1 cellular context compared by ENCODE assay signal in the genomic region with DNA sequence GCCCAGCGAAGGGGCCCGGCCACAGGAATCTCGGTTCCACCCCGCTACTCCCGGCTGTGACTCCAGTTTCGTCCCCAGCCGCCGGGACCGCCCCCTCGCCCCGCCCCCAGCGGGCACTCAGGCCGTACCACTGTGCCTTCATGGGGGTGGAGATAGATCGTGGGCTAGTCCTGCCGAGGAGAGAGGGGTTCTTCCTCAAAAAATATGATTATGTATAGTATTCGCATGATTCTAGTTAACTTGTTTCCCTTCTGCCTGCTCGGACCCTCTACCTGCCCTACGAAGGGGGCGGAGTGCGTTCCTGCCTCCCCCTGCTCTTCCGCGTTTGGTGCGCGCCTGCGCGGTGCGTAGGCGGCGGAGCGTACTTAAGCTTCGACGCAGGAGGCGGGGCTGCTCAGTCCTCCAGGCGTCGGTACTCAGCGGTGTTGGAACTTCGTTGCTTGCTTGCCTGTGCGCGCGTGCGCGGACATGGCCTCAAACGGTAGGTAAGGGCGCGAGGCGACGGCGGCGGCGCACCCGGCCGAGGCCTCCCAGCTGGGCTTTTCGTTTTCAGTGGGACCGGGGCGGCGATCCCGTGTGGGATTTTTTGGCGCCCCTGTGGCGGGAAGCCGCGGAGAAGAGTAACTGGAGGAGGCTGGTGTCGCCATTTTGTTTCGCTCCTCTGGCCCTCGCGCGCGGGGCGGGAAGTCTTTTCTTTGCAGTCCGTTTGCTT.
A peak's percentile ranks its signal among the peaks of the same experiment; 100 is the strongest.
TF ChIP-seq lines count a peak whose summit lies in the region.

TSS of gene FUS (plus strand) at position 393 of the 712 bp plus-strand sequence. CDS start at position 469, 76 bp downstream.

TF ChIP-seq in K562, 482 proteins besides CTCF, POLR2A, EP300 and RAD21 (continued from another document):
- peak; percentile 87; the same call in 1 of the 2 replicates for TF ChIP-seq HNRNPL (IDR thresholded peaks at IDR 0.05; ENCODE audit: low read depth, low read length)
- TF ChIP-seq, protein P1, sequence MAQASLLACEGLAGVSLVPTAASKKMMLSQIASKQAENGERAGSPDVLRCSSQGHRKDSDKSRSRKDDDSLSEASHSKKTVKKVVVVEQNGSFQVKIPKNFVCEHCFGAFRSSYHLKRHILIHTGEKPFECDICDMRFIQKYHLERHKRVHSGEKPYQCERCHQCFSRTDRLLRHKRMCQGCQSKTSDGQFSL (CRISPR knock-in tag; IDR thresholded peaks at IDR 0.05) = peak; percentile 39; the same call in 1 of the 2 replicates
- TF ChIP-seq, protein P1 (tag; IDR thresholded peaks at IDR 0.05) = no peak
- TF ChIP-seq, protein P2, sequence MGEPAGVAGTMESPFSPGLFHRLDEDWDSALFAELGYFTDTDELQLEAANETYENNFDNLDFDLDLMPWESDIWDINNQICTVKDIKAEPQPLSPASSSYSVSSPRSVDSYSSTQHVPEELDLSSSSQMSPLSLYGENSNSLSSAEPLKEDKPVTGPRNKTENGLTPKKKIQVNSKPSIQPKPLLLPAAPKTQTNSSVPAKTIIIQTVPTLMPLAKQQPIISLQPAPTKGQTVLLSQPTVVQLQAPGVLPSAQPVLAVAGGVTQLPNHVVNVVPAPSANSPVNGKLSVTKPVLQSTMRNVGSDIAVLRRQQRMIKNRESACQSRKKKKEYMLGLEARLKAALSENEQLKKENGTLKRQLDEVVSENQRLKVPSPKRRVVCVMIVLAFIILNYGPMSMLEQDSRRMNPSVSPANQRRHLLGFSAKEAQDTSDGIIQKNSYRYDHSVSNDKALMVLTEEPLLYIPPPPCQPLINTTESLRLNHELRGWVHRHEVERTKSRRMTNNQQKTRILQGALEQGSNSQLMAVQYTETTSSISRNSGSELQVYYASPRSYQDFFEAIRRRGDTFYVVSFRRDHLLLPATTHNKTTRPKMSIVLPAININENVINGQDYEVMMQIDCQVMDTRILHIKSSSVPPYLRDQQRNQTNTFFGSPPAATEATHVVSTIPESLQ (CRISPR knock-in tag; IDR thresholded peaks at IDR 0.05) = 0 out of 2 replicates have a peak, but pooled peaks have one; percentile 3
- TF ChIP-seq HMGN3 (IDR thresholded peaks at IDR 0.05; ENCODE audit: borderline replicate concordance, extremely low read depth, insufficient read length, low read depth, low read length) = no peak
- peak; percentile 48 for TF ChIP-seq ZNF239 (CRISPR knock-in tag; IDR thresholded peaks at IDR 0.05)
- peak; percentile 83; the same call in 1 of the 2 replicates for TF ChIP-seq HDAC6 (IDR thresholded peaks at IDR 0.05; ENCODE audit: low read depth, low read length)
- TF ChIP-seq POLR3A (IDR thresholded peaks at IDR 0.05; ENCODE audit: borderline replicate concordance, extremely low read depth, insufficient read depth, insufficient read length) = no peak
- TF ChIP-seq BRF1 (IDR thresholded peaks at IDR 0.05; ENCODE audit: borderline replicate concordance, extremely low read depth, insufficient read length) = no peak
- TF ChIP-seq BHLHE40 (IDR thresholded peaks at IDR 0.05; ENCODE audit: low read length) = peak; percentile 96
- TF ChIP-seq MEF2A (IDR thresholded peaks at IDR 0.05; ENCODE audit: control insufficient read depth, low read depth, low read length) = no peak
- no peak for TF ChIP-seq MYBL2 (IDR thresholded peaks at IDR 0.05; ENCODE audit: low read depth)
- TF ChIP-seq MYBL2 (CRISPR knock-in tag; IDR thresholded peaks at IDR 0.05; ENCODE audit: borderline replicate concordance) = no peak
- TF ChIP-seq ETV5 (CRISPR knock-in tag; IDR thresholded peaks at IDR 0.05; ENCODE audit: low read depth) = peak; percentile 70
- peak; percentile 66; the same call in 1 of the 2 replicates for TF ChIP-seq FOXJ2 (tag; IDR thresholded peaks at IDR 0.05)
- 0 out of 2 replicates have a peak, but pooled peaks have one; percentile 29 for TF ChIP-seq CAMTA2 (CRISPR knock-in tag; conservative IDR thresholded peaks at IDR 0.05)
- 0 out of 4 replicates have a peak, but pooled peaks of 1 of the 2 experiments have one; percentile 54 for TF ChIP-seq ARNT (IDR thresholded peaks at IDR 0.05)
- TF ChIP-seq, protein P3, sequence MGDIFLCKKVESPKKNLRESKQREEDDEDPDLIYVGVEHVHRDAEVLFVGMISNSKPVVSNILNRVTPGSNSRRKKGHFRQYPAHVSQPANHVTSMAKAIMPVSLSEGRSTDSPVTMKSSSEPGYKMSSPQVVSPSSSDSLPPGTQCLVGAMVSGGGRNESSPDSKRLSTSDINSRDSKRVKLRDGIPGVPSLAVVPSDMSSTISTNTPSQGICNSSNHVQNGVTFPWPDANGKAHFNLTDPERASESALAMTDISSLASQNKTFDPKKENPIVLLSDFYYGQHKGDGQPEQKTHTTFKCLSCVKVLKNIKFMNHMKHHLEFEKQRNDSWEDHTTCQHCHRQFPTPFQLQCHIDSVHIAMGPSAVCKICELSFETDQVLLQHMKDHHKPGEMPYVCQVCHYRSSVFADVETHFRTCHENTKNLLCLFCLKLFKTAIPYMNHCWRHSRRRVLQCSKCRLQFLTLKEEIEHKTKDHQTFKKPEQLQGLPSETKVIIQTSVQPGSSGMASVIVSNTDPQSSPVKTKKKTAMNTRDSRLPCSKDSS (IDR thresholded peaks at IDR 0.05; ENCODE audit: low read depth, partially characterized antibody) = no peak
- TF ChIP-seq ILF3 (IDR thresholded peaks at IDR 0.05; ENCODE audit: borderline replicate concordance) = peak; percentile 84; the same call in 1 of the 2 replicates
- TF ChIP-seq GTF2E2 (tag; IDR thresholded peaks at IDR 0.05) = peak; percentile 99
- peak; percentile 44; the same call in 1 of the 2 replicates for TF ChIP-seq KDM2B (CRISPR knock-in tag; IDR thresholded peaks at IDR 0.05)
- no peak for TF ChIP-seq HNRNPUL1 (IDR thresholded peaks at IDR 0.05; ENCODE audit: low read length)
- peak; percentile 74 for TF ChIP-seq SRSF3 (IDR thresholded peaks at IDR 0.05; ENCODE audit: insufficient read depth, low read length)
- TF ChIP-seq GMEB1 (CRISPR knock-in tag; IDR thresholded peaks at IDR 0.05) = peak; percentile 81
- TF ChIP-seq ESRRA (IDR thresholded peaks at IDR 0.05; ENCODE audit: borderline replicate concordance, low read depth) = peak; percentile 56
- TF ChIP-seq ZMIZ1 (IDR thresholded peaks at IDR 0.05; ENCODE audit: low read depth in 2 of 2, low read length in 2 of 2) = peak in 1 of 2 experiments; percentile 95; a peak in 2 of 4 replicates
- peak; percentile 54; the same call in 1 of the 2 replicates for TF ChIP-seq ZNF143 (CRISPR knock-in tag; IDR thresholded peaks at IDR 0.05)
- TF ChIP-seq E2F3 (CRISPR knock-in tag; IDR thresholded peaks at IDR 0.05) = peak; percentile 72; the same call in 1 of the 2 replicates
- TF ChIP-seq ASH1L (IDR thresholded peaks at IDR 0.05; ENCODE audit: borderline replicate concordance, low read depth, partially characterized antibody) = peak; percentile 92
- TF ChIP-seq, protein P4, sequence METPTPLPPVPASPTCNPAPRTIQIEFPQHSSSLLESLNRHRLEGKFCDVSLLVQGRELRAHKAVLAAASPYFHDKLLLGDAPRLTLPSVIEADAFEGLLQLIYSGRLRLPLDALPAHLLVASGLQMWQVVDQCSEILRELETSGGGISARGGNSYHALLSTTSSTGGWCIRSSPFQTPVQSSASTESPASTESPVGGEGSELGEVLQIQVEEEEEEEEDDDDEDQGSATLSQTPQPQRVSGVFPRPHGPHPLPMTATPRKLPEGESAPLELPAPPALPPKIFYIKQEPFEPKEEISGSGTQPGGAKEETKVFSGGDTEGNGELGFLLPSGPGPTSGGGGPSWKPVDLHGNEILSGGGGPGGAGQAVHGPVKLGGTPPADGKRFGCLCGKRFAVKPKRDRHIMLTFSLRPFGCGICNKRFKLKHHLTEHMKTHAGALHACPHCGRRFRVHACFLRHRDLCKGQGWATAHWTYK (CRISPR knock-in tag; IDR thresholded peaks at IDR 0.05) = peak; percentile 74; the same call in 1 of the 2 replicates
- no peak for TF ChIP-seq TRIM25 (IDR thresholded peaks at IDR 0.05; ENCODE audit: borderline replicate concordance)
- TF ChIP-seq TAF1 (IDR thresholded peaks at IDR 0.05; ENCODE audit: control insufficient read depth, extremely low read depth, insufficient read depth, low read length, severe bottlenecking) = peak; percentile 100
- peak; percentile 94 for TF ChIP-seq NFRKB (IDR thresholded peaks at IDR 0.05; ENCODE audit: low read depth)
- TF ChIP-seq, protein P5, sequence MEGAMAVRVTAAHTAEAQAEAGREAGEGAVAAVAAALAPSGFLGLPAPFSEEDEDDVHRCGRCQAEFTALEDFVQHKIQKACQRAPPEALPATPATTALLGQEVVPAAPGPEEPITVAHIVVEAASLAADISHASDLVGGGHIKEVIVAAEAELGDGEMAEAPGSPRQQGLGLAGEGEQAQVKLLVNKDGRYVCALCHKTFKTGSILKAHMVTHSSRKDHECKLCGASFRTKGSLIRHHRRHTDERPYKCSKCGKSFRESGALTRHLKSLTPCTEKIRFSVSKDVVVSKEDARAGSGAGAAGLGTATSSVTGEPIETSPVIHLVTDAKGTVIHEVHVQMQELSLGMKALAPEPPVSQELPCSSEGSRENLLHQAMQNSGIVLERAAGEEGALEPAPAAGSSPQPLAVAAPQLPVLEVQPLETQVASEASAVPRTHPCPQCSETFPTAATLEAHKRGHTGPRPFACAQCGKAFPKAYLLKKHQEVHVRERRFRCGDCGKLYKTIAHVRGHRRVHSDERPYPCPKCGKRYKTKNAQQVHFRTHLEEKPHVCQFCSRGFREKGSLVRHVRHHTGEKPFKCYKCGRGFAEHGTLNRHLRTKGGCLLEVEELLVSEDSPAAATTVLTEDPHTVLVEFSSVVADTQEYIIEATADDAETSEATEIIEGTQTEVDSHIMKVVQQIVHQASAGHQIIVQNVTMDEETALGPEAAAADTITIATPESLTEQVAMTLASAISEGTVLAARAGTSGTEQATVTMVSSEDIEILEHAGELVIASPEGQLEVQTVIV (CRISPR knock-in tag; IDR thresholded peaks at IDR 0.05; ENCODE audit: borderline replicate concordance) = no peak; the same call in 1 of the 2 replicates
- TF ChIP-seq ZNF263 (CRISPR knock-in tag; IDR thresholded peaks at IDR 0.05; ENCODE audit: borderline replicate concordance) = peak; percentile 89
- TF ChIP-seq ZNF583 (CRISPR knock-in tag; IDR thresholded peaks at IDR 0.05) = no peak; the same call in 1 of the 2 replicates
- 0 out of 2 replicates have a peak, but pooled peaks have one; percentile 44 for TF ChIP-seq MAFK (IDR thresholded peaks at IDR 0.05; ENCODE audit: low read length)
- 0 out of 2 replicates have a peak, but pooled peaks have one; percentile 22 for TF ChIP-seq LARP7 (IDR thresholded peaks at IDR 0.05)
- no peak for TF ChIP-seq CEBPB (tag; IDR thresholded peaks at IDR 0.05)
- no peak for TF ChIP-seq DDX20 (tag; IDR thresholded peaks at IDR 0.05; ENCODE audit: low read depth)
- TF ChIP-seq, protein P6, sequence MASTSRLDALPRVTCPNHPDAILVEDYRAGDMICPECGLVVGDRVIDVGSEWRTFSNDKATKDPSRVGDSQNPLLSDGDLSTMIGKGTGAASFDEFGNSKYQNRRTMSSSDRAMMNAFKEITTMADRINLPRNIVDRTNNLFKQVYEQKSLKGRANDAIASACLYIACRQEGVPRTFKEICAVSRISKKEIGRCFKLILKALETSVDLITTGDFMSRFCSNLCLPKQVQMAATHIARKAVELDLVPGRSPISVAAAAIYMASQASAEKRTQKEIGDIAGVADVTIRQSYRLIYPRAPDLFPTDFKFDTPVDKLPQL (IDR thresholded peaks at IDR 0.05; ENCODE audit: extremely low read depth, insufficient read length) = peak; percentile 85
